ENCODE assay signal across 20 cellular contexts in genomic region chr9:125341566-125341965, GRCh38.
"Had no signal": no experiment of that assay in that cellular context is flagged by ENCODE, and none has a peak within 500 bp of the region (broad histone marks: within the 10 kb centered on the region; RNA-seq: fewer than 3 reads in every experiment).

No MANE protein-coding gene starts in this region.

- H3K4me3 ChIP-seq: dorsolateral prefrontal cortex, lung, sigmoid colon, testis had no signal

- H3K9me3 ChIP-seq: sigmoid colon, testis had no signal

- H3K4me1 Mint-ChIP-seq: activated naive CD8-positive, alpha-beta T cell treated with anti-CD3 and anti-CD28 coated beads for 36 hours; stimulated activated effector memory CD8-positive, alpha-beta T cell treated with anti-CD3 and anti-CD28 coated beads, Interleukin-12 subunit alpha, Interleukin-12 subunit beta, amount 100 ng/mL, for 72 hours; T-helper 17 cell had no signal

- H3K27ac ChIP-seq: dorsolateral prefrontal cortex, epithelial cell of prostate, foreskin keratinocyte, parathyroid adenoma, sigmoid colon, testis had no signal

- H3K27me3 Mint-ChIP-seq: activated CD8-positive, alpha-beta memory T cell treated with anti-CD3 and anti-CD28 coated beads, Interleukin-2, amount 10 ng/mL, durations not matched to agents 7 days and 5 days; activated naive CD8-positive, alpha-beta T cell treated with anti-CD3 and anti-CD28 coated beads for 36 hours; brain; natural killer cell treated with Interleukin-12 subunit alpha and Interleukin-12 subunit beta and Interleukin-15 and Interleukin-18, amount 100 ng/mL, for 72 hours; T-helper 17 cell; type B pancreatic cell had no signal

- DNase-seq: activated CD4-positive, alpha-beta T cell treated with anti-CD3 and anti-CD28 coated beads, Interleukin-2, amount 50 U/mL, for 4 hours; activated CD8-positive, alpha-beta memory T cell treated with anti-CD3 and anti-CD28 coated beads, Interleukin-2, amount 10 ng/mL, durations not matched to agents 7 days and 5 days; activated naive CD8-positive, alpha-beta T cell treated with anti-CD3 and anti-CD28 coated beads for 36 hours; caudate nucleus; dorsolateral prefrontal cortex; endodermal cell; foreskin keratinocyte; hippocampal formation; left colon; sigmoid colon; stimulated activated CD4-positive, alpha-beta T cell treated with anti-CD3 and anti-CD28 coated beads, Interleukin-4, amount 100 ng/mL, for 24 hours; T-helper 17 cell; testis had no signal

- H3K9me3 Mint-ChIP-seq: activated naive CD8-positive, alpha-beta T cell treated with anti-CD3 and anti-CD28 coated beads for 36 hours; brain; endodermal cell; natural killer cell treated with Interleukin-12 subunit alpha and Interleukin-12 subunit beta and Interleukin-15 and Interleukin-18, amount 100 ng/mL, for 72 hours; stimulated activated effector memory CD8-positive, alpha-beta T cell treated with anti-CD3 and anti-CD28 coated beads, Interleukin-12 subunit alpha, Interleukin-12 subunit beta, amount 100 ng/mL, for 72 hours; type B pancreatic cell had no signal

- H3K4me3 Mint-ChIP-seq: activated CD8-positive, alpha-beta memory T cell treated with anti-CD3 and anti-CD28 coated beads, Interleukin-2, amount 10 ng/mL, durations not matched to agents 7 days and 5 days; activated naive CD8-positive, alpha-beta T cell treated with anti-CD3 and anti-CD28 coated beads for 36 hours; brain; endodermal cell; natural killer cell treated with Interleukin-12 subunit alpha and Interleukin-12 subunit beta and Interleukin-15 and Interleukin-18, amount 100 ng/mL, for 72 hours; stimulated activated effector memory CD8-positive, alpha-beta T cell treated with anti-CD3 and anti-CD28 coated beads, Interleukin-12 subunit alpha, Interleukin-12 subunit beta, amount 100 ng/mL, for 72 hours; T-helper 17 cell; type B pancreatic cell had no signal

- ATAC-seq: activated CD8-positive, alpha-beta memory T cell treated with anti-CD3 and anti-CD28 coated beads, Interleukin-2, amount 10 ng/mL, durations not matched to agents 7 days and 5 days; foreskin keratinocyte; left colon; natural killer cell treated with Interleukin-12 subunit alpha and Interleukin-12 subunit beta and Interleukin-15 and Interleukin-18, amount 100 ng/mL, for 72 hours; stimulated activated effector memory CD8-positive, alpha-beta T cell treated with anti-CD3 and anti-CD28 coated beads, Interleukin-12 subunit alpha, Interleukin-12 subunit beta, amount 100 ng/mL, for 72 hours; T-helper 17 cell had no signal

- H3K27me3 ChIP-seq: dorsolateral prefrontal cortex, foreskin keratinocyte, sigmoid colon, testis had no signal

- H3K4me1 ChIP-seq: foreskin keratinocyte, parathyroid adenoma, testis had no signal

- H3K27ac Mint-ChIP-seq: activated CD8-positive, alpha-beta memory T cell treated with anti-CD3 and anti-CD28 coated beads, Interleukin-2, amount 10 ng/mL, durations not matched to agents 7 days and 5 days; activated naive CD8-positive, alpha-beta T cell treated with anti-CD3 and anti-CD28 coated beads for 36 hours; brain; endodermal cell; natural killer cell treated with Interleukin-12 subunit alpha and Interleukin-12 subunit beta and Interleukin-15 and Interleukin-18, amount 100 ng/mL, for 72 hours; stimulated activated effector memory CD8-positive, alpha-beta T cell treated with anti-CD3 and anti-CD28 coated beads, Interleukin-12 subunit alpha, Interleukin-12 subunit beta, amount 100 ng/mL, for 72 hours; type B pancreatic cell had no signal
